In genomic region chr4:128525387-128525786, GRCh38 we compare ENCODE assay signal across 10 cellular contexts.
DNase-seq lines count a peak whose midpoint lies in the region; ATAC-seq lines count a peak whose summit lies in the region.
"Had no signal": no experiment of that assay in that cellular context is flagged by ENCODE, and none has a peak within 500 bp of the region (broad histone marks: within the 10 kb centered on the region; RNA-seq: fewer than 3 reads in every experiment).

No MANE protein-coding gene starts in this region.

- H3K27ac ChIP-seq in HUES64 (ENCODE audit: low read depth, low read length) (peak overlapping the region; percentile 31; the same call in 1 of the 2 replicates), trophoblast cell (ENCODE audit: low read depth, low read length) (peak overlapping the region; percentile 90)
- H3K27ac ChIP-seq: KMS-11 had no signal

- H2BK5ac ChIP-seq in trophoblast cell (ENCODE audit: low read depth, low read length, poor library complexity) = peak overlapping the region; percentile 76

- H4K12ac ChIP-seq in trophoblast cell (ENCODE audit: low read depth, low read length) = no peak overlapping the region

- H3K27me3 ChIP-seq in HUES64 (ENCODE audit: insufficient read depth, low read length) (no peaks in the 10 kb centered on the region), trophoblast cell (ENCODE audit: insufficient read depth, low read length) (no peaks in the 10 kb centered on the region)

- 80% methylated on average over 4 of the region's 5 CpGs for WGBS in HUES64
- WGBS in trophoblast cell (ENCODE audit: extremely low coverage, insufficient coverage, insufficient read length) = no CpG with 5 or more reads among the region's 5 CpGs

- H3K9ac ChIP-seq in HUES64 (ENCODE audit: low read depth, low read length) = no peak overlapping the region
- no peak overlapping the region for H3K9ac ChIP-seq in trophoblast cell (ENCODE audit: low read length)
- H3K9ac ChIP-seq: KMS-11 had no signal

- no peak overlapping the region for H3K4me2 ChIP-seq in trophoblast cell (ENCODE audit: low read length)
- H3K4me2 ChIP-seq: KMS-11 had no signal

- DNase-seq in dermis blood vessel endothelial cell (peak; percentile 66), trophoblast cell (peak in 1 of 2 donors; percentile 19)
- DNase-seq: activated T-cell treated with anti-CD3 and anti-CD28 coated beads, Interleukin-2, amount 50 U/mL, for 24 hours had no signal

- H3K4ac ChIP-seq in trophoblast cell (ENCODE audit: low read depth, low read length) = no peak overlapping the region

- ATAC-seq in GM18858 (IDR thresholded peaks at IDR 0.05; ENCODE audit: unreplicated experiment) (peak; percentile 52), GM21825 (IDR thresholded peaks at IDR 0.05; ENCODE audit: unreplicated experiment) (no peak), GM19324 (IDR thresholded peaks at IDR 0.05; ENCODE audit: low FRiP score, unreplicated experiment) (no peak), HG03354 (IDR thresholded peaks at IDR 0.05; ENCODE audit: poor library complexity, severe bottlenecking, unreplicated experiment) (no peak), HG02588 (IDR thresholded peaks at IDR 0.05; ENCODE audit: unreplicated experiment) (no peak)

- H4K91ac ChIP-seq in trophoblast cell (ENCODE audit: low read depth, low read length) = peak overlapping the region; percentile 70

- H3K79me1 ChIP-seq in trophoblast cell (ENCODE audit: low read length) = peaks cover 27% of the 10 kb centered on the region

- peaks cover 38% of the 10 kb centered on the region for H3K4me1 ChIP-seq in HUES64 (ENCODE audit: insufficient read depth, low read length)
- peaks cover 16 to 27% of the 10 kb centered on the region in 2 experiments for H3K4me1 ChIP-seq in trophoblast cell (ENCODE audit: control insufficient read depth in 1 of 2, insufficient read depth in 2 of 2, low read length in 2 of 2)

- H3K79me2 ChIP-seq in trophoblast cell (ENCODE audit: control insufficient read depth, insufficient read depth, low read length, poor library complexity) = no peaks in the 10 kb centered on the region

- H3K9me3 ChIP-seq in HUES64 (ENCODE audit: insufficient read depth, low read depth, low read length) (no peaks in the 10 kb centered on the region), trophoblast cell (ENCODE audit: insufficient read depth, low read depth, low read length) (no peaks in the 10 kb centered on the region)

- H3K4me3 ChIP-seq in HUES64 (ENCODE audit: low read length) (no peak overlapping the region), trophoblast cell (ENCODE audit: low read depth, low read length) (no peak overlapping the region)

- peak overlapping the region; percentile 67 for H2BK12ac ChIP-seq in trophoblast cell (ENCODE audit: low read length)

- no peak overlapping the region for H2AK5ac ChIP-seq in trophoblast cell (ENCODE audit: low read length)

- H3K14ac ChIP-seq in trophoblast cell (ENCODE audit: low read length) = no peak overlapping the region

- H3K36me3 ChIP-seq in HUES64 (ENCODE audit: insufficient read depth, low read length) (no peaks in the 10 kb centered on the region), trophoblast cell (ENCODE audit: control insufficient read depth in 1 of 2, insufficient read depth in 2 of 2, low read length in 2 of 2) (no peaks in the 10 kb centered on the region)

- no peak overlapping the region for H4K8ac ChIP-seq in trophoblast cell (ENCODE audit: low read depth, low read length)

- peak overlapping the region; percentile 76 for H2BK120ac ChIP-seq in trophoblast cell (ENCODE audit: insufficient read depth, low read length, poor library complexity)

- no peak overlapping the region for H3K23ac ChIP-seq in trophoblast cell (ENCODE audit: low read length)

- peak overlapping the region; percentile 61 for H3K18ac ChIP-seq in trophoblast cell (ENCODE audit: low read length)

- H2AFZ ChIP-seq in trophoblast cell (ENCODE audit: insufficient read depth, low read length, poor library complexity) = no peak overlapping the region
